In the genomic region with DNA sequence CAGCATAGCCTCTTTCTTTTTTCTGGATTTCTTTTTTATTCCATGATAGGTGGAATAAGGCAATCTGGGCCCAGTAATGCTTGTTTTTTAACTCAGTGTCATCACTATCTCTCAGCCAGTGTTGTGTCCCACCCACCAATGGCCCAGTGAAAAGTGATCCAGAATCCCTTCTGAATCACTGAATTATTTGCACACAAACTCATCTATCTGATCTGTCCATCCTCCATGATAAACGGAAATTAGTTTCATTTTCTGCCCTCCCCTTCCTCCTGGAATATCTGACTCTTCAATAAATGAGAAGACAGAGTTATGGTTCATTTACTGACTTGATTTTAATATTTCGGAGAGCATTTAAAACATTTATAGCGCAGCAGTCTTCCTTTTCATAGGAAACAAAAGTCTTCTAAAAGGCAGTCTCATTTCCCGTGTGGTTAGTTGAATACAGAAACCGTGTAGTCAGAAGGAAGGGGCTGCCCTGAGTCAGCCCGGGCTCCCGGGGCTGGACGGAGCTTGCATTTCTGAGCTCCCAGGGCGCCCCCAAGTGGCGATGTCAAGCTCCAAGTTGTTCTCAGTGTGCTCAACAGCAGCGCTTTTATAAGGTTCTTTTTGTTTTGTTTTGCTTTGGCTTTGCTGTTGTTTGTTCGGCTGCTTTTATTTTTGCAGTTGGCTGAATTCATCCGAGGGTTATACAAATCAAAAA, we compare ENCODE assay signal across 9 cellular contexts. TPM values are rescaled to one million over a fixed set of nuclear protein-coding genes. Genes with fewer than 3 reads are reported as not detected.
A peak's percentile ranks its signal among the peaks of the same experiment; 100 is the strongest.
DNase-seq lines count a peak whose midpoint lies in the region; ATAC-seq, FAIRE-seq and TF ChIP-seq lines count a peak whose summit lies in the region.
"Not testable (repeated sequence)": the region's sequence is repeated elsewhere in the genome, so short reads cannot be mapped to it uniquely, and the experiment has no call there.
"Had no signal": no experiment of that assay in that cellular context is flagged by ENCODE, and none has a peak within 500 bp of the region (broad histone marks: within the 10 kb centered on the region; RNA-seq: fewer than 3 reads in every experiment).

No MANE protein-coding gene starts in this region.

- TF ChIP-seq CTCF in LNCaP clone FGC (IDR thresholded peaks at IDR 0.05; ENCODE audit: control insufficient read depth, extremely low read depth, insufficient read depth), result 0 out of 2 replicates have a peak, but pooled peaks have one; percentile 24
- not testable (repeated sequence) for TF ChIP-seq CTCF in endothelial cell of umbilical vein (IDR thresholded peaks at IDR 0.05; ENCODE audit: extremely low read depth in 1 of 2, insufficient read depth in 1 of 2, low read depth in 1 of 2, low read length in 2 of 2)

- H3K9me3 Mint-ChIP-seq in activated CD8-positive, alpha-beta T cell treated with anti-CD3 and anti-CD28 coated beads, Interleukin-2, amount 10 ng/mL, durations not matched to agents 7 days and 5 days (ENCODE audit: insufficient read depth); natural killer cell treated with Interleukin-12 subunit alpha and Interleukin-12 subunit beta and Interleukin-15 and Interleukin-18, amount 100 ng/mL, for 72 hours: not testable (repeated sequence)

- not testable (repeated sequence) for H3K4me2 ChIP-seq in endothelial cell of umbilical vein (ENCODE audit: insufficient read depth, low read length)

- H3K9ac ChIP-seq in endothelial cell of umbilical vein (replicated peaks; ENCODE audit: extremely low read depth, insufficient read depth, low read length), result not testable (repeated sequence)

- not testable (repeated sequence) for H3K79me2 ChIP-seq in endothelial cell of umbilical vein (ENCODE audit: control insufficient read depth, insufficient read depth, low read length)

- not testable (repeated sequence) for H3K36me3 ChIP-seq in endothelial cell of umbilical vein (ENCODE audit: control insufficient read depth in 2 of 2, extremely low read depth in 1 of 2, insufficient read depth in 2 of 2, low read length in 2 of 2); aorta (ENCODE audit: control insufficient read depth in 1 of 2, insufficient read depth in 2 of 2, low read length in 1 of 2)

- FAIRE-seq in GM18507 (lab: Jason Lieb, UNC) (peak; percentile 76), endothelial cell of umbilical vein (lab: Jason Lieb, UNC) (peak; percentile 81)

- CTCF ChIA-PET in activated CD8-positive, alpha-beta T cell treated with anti-CD3 and anti-CD28 coated beads, Interleukin-2, amount 10 ng/mL, durations not matched to agents 7 days and 5 days (lab: Charles Lee); endothelial cell of umbilical vein (lab: Charles Lee): not testable (repeated sequence)

- H3K9me1 ChIP-seq in endothelial cell of umbilical vein (replicated peaks; ENCODE audit: control insufficient read depth, extremely low read depth, insufficient read depth, low read length), result not testable (repeated sequence)

- H3K27me3 ChIP-seq in endothelial cell of umbilical vein (ENCODE audit: control insufficient read depth in 2 of 2, insufficient read depth in 2 of 2, low read length in 2 of 2); aorta (ENCODE audit: control insufficient read depth in 1 of 2, insufficient read depth in 2 of 2, low read length in 1 of 2): not testable (repeated sequence)

- not testable (repeated sequence) for H3K9me3 ChIP-seq in endothelial cell of umbilical vein (replicated peaks; ENCODE audit: control insufficient read depth, insufficient read depth, low read length); aorta (ENCODE audit: control insufficient read depth, low read length)

- H3K4me1 ChIP-seq in endothelial cell of umbilical vein (ENCODE audit: control insufficient read depth, extremely low read depth, insufficient read depth, low read length); aorta (ENCODE audit: control insufficient read depth in 1 of 2, insufficient read depth in 2 of 2, low read length in 2 of 2): not testable (repeated sequence)

- intact Hi-C loops in endothelial cell of umbilical vein (cut with micrococcal nuclease); aorta (cut with DNase I): not testable (repeated sequence)

- DNase-seq in GM18507 (ENCODE audit: extremely low spot score, insufficient read length, low read depth); LNCaP clone FGC (ENCODE audit: low read depth); endothelial cell of umbilical vein (ENCODE audit: low read depth, low spot score); natural killer cell treated with Interleukin-12 subunit alpha and Interleukin-12 subunit beta and Interleukin-15 and Interleukin-18, amount 100 ng/mL, for 72 hours (ENCODE audit: low spot score); aorta: not testable (repeated sequence)
- DNase-seq in activated CD8-positive, alpha-beta T cell treated with anti-CD3 and anti-CD28 coated beads, Interleukin-2, amount 10 ng/mL, durations not matched to agents 7 days and 5 days, result peak; percentile 43

- dilution Hi-C loops in endothelial cell of umbilical vein (cut with MboI; ENCODE audit: extremely low pct_ligation_motif_present, low sequenced_read_pairs), result not testable (repeated sequence)

- H3K4me3 Mint-ChIP-seq in activated CD8-positive, alpha-beta T cell treated with anti-CD3 and anti-CD28 coated beads, Interleukin-2, amount 10 ng/mL, durations not matched to agents 7 days and 5 days; natural killer cell treated with Interleukin-12 subunit alpha and Interleukin-12 subunit beta and Interleukin-15 and Interleukin-18, amount 100 ng/mL, for 72 hours: not testable (repeated sequence)

- H3K27me3 Mint-ChIP-seq in activated CD8-positive, alpha-beta T cell treated with anti-CD3 and anti-CD28 coated beads, Interleukin-2, amount 10 ng/mL, durations not matched to agents 7 days and 5 days (ENCODE audit: low read depth); natural killer cell treated with Interleukin-12 subunit alpha and Interleukin-12 subunit beta and Interleukin-15 and Interleukin-18, amount 100 ng/mL, for 72 hours: not testable (repeated sequence)

- BruUV-seq in endothelial cell of umbilical vein (replicated peaks; lab: Mats Ljungman, UMichigan), result not testable (repeated sequence)

- POLR2A ChIA-PET in activated CD8-positive, alpha-beta T cell treated with anti-CD3 and anti-CD28 coated beads, Interleukin-2, amount 10 ng/mL, durations not matched to agents 7 days and 5 days (lab: Charles Lee); endothelial cell of umbilical vein (lab: Charles Lee): not testable (repeated sequence)

- H3K27ac Mint-ChIP-seq in activated CD8-positive, alpha-beta T cell treated with anti-CD3 and anti-CD28 coated beads, Interleukin-2, amount 10 ng/mL, durations not matched to agents 7 days and 5 days; natural killer cell treated with Interleukin-12 subunit alpha and Interleukin-12 subunit beta and Interleukin-15 and Interleukin-18, amount 100 ng/mL, for 72 hours: not testable (repeated sequence)

- not testable (repeated sequence) for H2AFZ ChIP-seq in endothelial cell of umbilical vein (ENCODE audit: low read depth, low read length)

- H3K4me3 ChIP-seq in LNCaP clone FGC (ENCODE audit: low read depth, low read length); endothelial cell of umbilical vein (replicated peaks in 1 of 3; ENCODE audit: insufficient read depth in 1 of 3, low read depth in 1 of 3, low read length in 3 of 3); aorta (ENCODE audit: low read length in 2 of 2): not testable (repeated sequence)

- TF ChIP-seq POLR2A in endothelial cell of umbilical vein (IDR thresholded peaks at IDR 0.05; ENCODE audit: low read depth, low read length), result not testable (repeated sequence)

- not testable (repeated sequence) for H3K27ac ChIP-seq in endothelial cell of umbilical vein (ENCODE audit: insufficient read depth, low read depth, low read length); aorta (ENCODE audit: low read depth in 1 of 2, low read length in 2 of 2)

- not testable (repeated sequence) for H3K36me3 Mint-ChIP-seq in activated CD8-positive, alpha-beta T cell treated with anti-CD3 and anti-CD28 coated beads, Interleukin-2, amount 10 ng/mL, durations not matched to agents 7 days and 5 days (ENCODE audit: low read depth); natural killer cell treated with Interleukin-12 subunit alpha and Interleukin-12 subunit beta and Interleukin-15 and Interleukin-18, amount 100 ng/mL, for 72 hours

- H3K4me1 Mint-ChIP-seq in activated CD8-positive, alpha-beta T cell treated with anti-CD3 and anti-CD28 coated beads, Interleukin-2, amount 10 ng/mL, durations not matched to agents 7 days and 5 days (ENCODE audit: low read depth); natural killer cell treated with Interleukin-12 subunit alpha and Interleukin-12 subunit beta and Interleukin-15 and Interleukin-18, amount 100 ng/mL, for 72 hours (ENCODE audit: low read depth in 2 of 2): not testable (repeated sequence)

- WGBS in aorta, 2 donors, result 2% methylated on average over 7 of the region's 13 CpGs; no CpG with 5 or more reads in 1 of the 2 donors

- ATAC-seq in GM21381 (IDR thresholded peaks at IDR 0.05; ENCODE audit: unreplicated experiment), result peak; percentile 78
- ATAC-seq in HG02973 (IDR thresholded peaks at IDR 0.05; ENCODE audit: unreplicated experiment), result peak; percentile 79
- ATAC-seq in activated CD8-positive, alpha-beta T cell treated with anti-CD3 and anti-CD28 coated beads, Interleukin-2, amount 10 ng/mL, durations not matched to agents 7 days and 5 days, result peak; percentile 96
- ATAC-seq in natural killer cell treated with Interleukin-12 subunit alpha and Interleukin-12 subunit beta and Interleukin-15 and Interleukin-18, amount 100 ng/mL, for 72 hours, result peak; percentile 85 to 89
- ATAC-seq in aorta (ENCODE audit: low FRiP score), result peak; percentile 76

- not testable (repeated sequence) for H4K20me1 ChIP-seq in endothelial cell of umbilical vein (replicated peaks; ENCODE audit: control insufficient read depth, extremely low read depth, insufficient read depth, low read length)

RNA-seq across cellular contexts. Expression of gene DPP6, which starts 12.6 kb away (rescaled TPM):
- not detected for total RNA-seq in activated CD8-positive, alpha-beta T cell treated with anti-CD3 and anti-CD28 coated beads, Interleukin-2, amount 10 ng/mL, durations not matched to agents 7 days and 5 days
- total RNA-seq in endothelial cell of umbilical vein (not detected in 2 replicates), aorta (under 1 TPM in 1 of 2 donors, not detected in 1; 0.69 TPM)
- polyA plus RNA-seq in endothelial cell of umbilical vein (not detected in 2 replicates), aorta (not detected)
- polyA plus RNA-seq in endothelial cell of umbilical vein (2011; cell fraction: cytosol; rRNA removed), result not detected in 2 replicates
- polyA plus RNA-seq in endothelial cell of umbilical vein (2011; cell fraction: nucleus; rRNA removed), result not detected in 2 replicates
- not detected in 2 replicates for polyA plus RNA-seq in endothelial cell of umbilical vein (2012)
- polyA minus RNA-seq in endothelial cell of umbilical vein, result not detected in 2 replicates
- polyA minus RNA-seq in endothelial cell of umbilical vein (2011; cell fraction: cytosol; rRNA and poly(A)+ RNA removed), result not detected
- not detected in 2 replicates for polyA minus RNA-seq in endothelial cell of umbilical vein (2011; cell fraction: nucleus; rRNA and poly(A)+ RNA removed)
- total RNA-seq in natural killer cell treated with Interleukin-12 subunit alpha and Interleukin-12 subunit beta and Interleukin-15 and Interleukin-18, amount 100 ng/mL, for 72 hours, result not detected
- total RNA-seq: HFFc6 had no signal
